8 cellular contexts compared by ENCODE assay signal in the genomic region with DNA sequence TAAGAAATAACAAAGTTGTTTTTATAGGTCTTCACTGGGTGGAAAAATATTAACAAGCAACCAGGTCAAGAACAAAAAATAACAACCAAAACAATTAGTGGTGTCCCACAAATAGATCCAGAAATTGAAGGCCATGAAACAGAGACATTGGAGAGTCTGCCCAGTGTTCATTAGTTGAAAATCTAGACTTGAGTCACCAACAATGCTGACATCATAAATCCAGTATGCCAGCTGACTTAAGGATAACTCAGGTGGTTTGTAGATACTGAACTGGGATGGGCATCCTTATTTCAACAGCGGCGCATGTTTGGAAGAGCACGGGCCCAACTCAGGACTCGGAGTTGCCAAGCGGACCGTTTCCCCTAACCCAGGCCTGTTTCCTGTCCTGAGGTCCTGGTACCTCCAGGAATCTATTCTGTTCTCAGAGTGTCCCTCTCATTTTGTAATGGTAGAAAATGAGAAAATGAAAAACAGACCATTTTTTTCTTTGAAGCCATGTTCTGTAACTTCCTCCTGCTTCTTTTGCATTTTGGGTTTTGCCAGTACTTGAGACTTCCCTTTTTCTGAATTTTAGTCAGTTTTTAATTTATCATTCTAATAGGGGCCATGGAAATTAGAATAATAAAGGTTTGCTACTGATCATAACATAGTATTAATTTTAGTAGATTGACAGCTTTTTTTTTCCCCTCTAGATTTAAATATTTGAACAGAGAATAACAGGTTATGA.
A peak's percentile ranks its signal among the peaks of the same experiment; 100 is the strongest.
DNase-seq lines count a peak whose midpoint lies in the region; ATAC-seq, FAIRE-seq and TF ChIP-seq lines count a peak whose summit lies in the region.

No MANE protein-coding gene starts in this region.

- TF ChIP-seq CTCF in endodermal cell (conservative IDR thresholded peaks at IDR 0.05): no peak

- peak; percentile 65 for DNase-seq in CD1c-positive myeloid dendritic cell (ENCODE audit: extremely low spot score)
- DNase-seq in activated naive CD8-positive, alpha-beta T cell treated with anti-CD3 and anti-CD28 coated beads, Interleukin-2, amount 10 ng/mL, durations not matched to agents 7 days and 5 days: no peak
- no peak for DNase-seq in small intestine
- DNase-seq in endodermal cell: no peak
- DNase-seq in activated CD8-positive, alpha-beta memory T cell treated with anti-CD3 and anti-CD28 coated beads, Interleukin-2, amount 50 U/mL, for 48 hours: no peak
- DNase-seq in aorta: no peak

- no peak for FAIRE-seq in small intestine (lab: Jason Lieb, UNC)

- POLR2A ChIA-PET in activated naive CD8-positive, alpha-beta T cell treated with anti-CD3 and anti-CD28 coated beads, Interleukin-2, amount 10 ng/mL, durations not matched to agents 7 days and 5 days (lab: Charles Lee): interaction anchor here (0.9 to 10.1 kb wide), 2 partner anchors 37 to 62 kb away, joined by 3 to 127 read pairs; no protein-coding TSS in a partner anchor

- H3K4me3 Mint-ChIP-seq in activated naive CD8-positive, alpha-beta T cell treated with anti-CD3 and anti-CD28 coated beads, Interleukin-2, amount 10 ng/mL, durations not matched to agents 7 days and 5 days: peak overlapping the region; percentile 76
- no peak overlapping the region for H3K4me3 Mint-ChIP-seq in endodermal cell

- H3K4me3 ChIP-seq in small intestine (ENCODE audit: low read depth in 1 of 2, low read length in 2 of 2) (no peak overlapping the region), endodermal cell (ENCODE audit: low read length) (no peak overlapping the region), aorta (ENCODE audit: low read length in 2 of 2) (no peak overlapping the region)

- 78 to 94% (median 79%) methylated on average over 6 of the region's 6 CpGs for WGBS in small intestine, 3 donors
- WGBS in endodermal cell (ENCODE audit: insufficient coverage in 1 of 2, insufficient read length in 1 of 2), 2 experiments: 96 to 98% methylated on average over 3 to 6 of the region's 6 CpGs
- WGBS in aorta, 2 donors: 81 to 87% methylated on average over 6 of the region's 6 CpGs

- no peaks in the 10 kb centered on the region for H3K9me3 Mint-ChIP-seq in activated naive CD8-positive, alpha-beta T cell treated with anti-CD3 and anti-CD28 coated beads, Interleukin-2, amount 10 ng/mL, durations not matched to agents 7 days and 5 days
- no peaks in the 10 kb centered on the region for H3K9me3 Mint-ChIP-seq in endodermal cell

- peaks cover 85% of the 10 kb centered on the region for H3K4me1 Mint-ChIP-seq in activated naive CD8-positive, alpha-beta T cell treated with anti-CD3 and anti-CD28 coated beads, Interleukin-2, amount 10 ng/mL, durations not matched to agents 7 days and 5 days
- peaks cover 74% of the 10 kb centered on the region for H3K4me1 Mint-ChIP-seq in endodermal cell

- H3K36me3 Mint-ChIP-seq in activated naive CD8-positive, alpha-beta T cell treated with anti-CD3 and anti-CD28 coated beads, Interleukin-2, amount 10 ng/mL, durations not matched to agents 7 days and 5 days: peaks cover 17% of the 10 kb centered on the region
- peaks cover 2% of the 10 kb centered on the region for H3K36me3 Mint-ChIP-seq in endodermal cell (ENCODE audit: low read depth)

- peak overlapping the region; percentile 91 for H3K27ac Mint-ChIP-seq in activated naive CD8-positive, alpha-beta T cell treated with anti-CD3 and anti-CD28 coated beads, Interleukin-2, amount 10 ng/mL, durations not matched to agents 7 days and 5 days
- H3K27ac Mint-ChIP-seq in endodermal cell: no peak overlapping the region

- H3K9me3 ChIP-seq in small intestine (ENCODE audit: control insufficient read depth, low read depth) (no peaks in the 10 kb centered on the region), endodermal cell (ENCODE audit: control insufficient read depth, low read length) (no peaks in the 10 kb centered on the region), aorta (ENCODE audit: control insufficient read depth, low read length) (no peaks in the 10 kb centered on the region)

- intact Hi-C loops in aorta (cut with DNase I): loop anchor here (10.0 kb wide), 1 partner anchor 119 kb away; no protein-coding TSS in a partner anchor

- H3K9ac ChIP-seq in endodermal cell (ENCODE audit: extremely low read depth, low read length, poor library complexity, severe bottlenecking): no peak overlapping the region

- H3K27me3 Mint-ChIP-seq in activated naive CD8-positive, alpha-beta T cell treated with anti-CD3 and anti-CD28 coated beads, Interleukin-2, amount 10 ng/mL, durations not matched to agents 7 days and 5 days: no peaks in the 10 kb centered on the region
- no peaks in the 10 kb centered on the region for H3K27me3 Mint-ChIP-seq in endodermal cell (ENCODE audit: insufficient read depth)

- H3K36me3 ChIP-seq in small intestine (ENCODE audit: control insufficient read depth in 2 of 2, insufficient read depth in 2 of 2, low read length in 2 of 2): no peaks in the 10 kb centered on the region
- peaks cover 4% of the 10 kb centered on the region for H3K36me3 ChIP-seq in endodermal cell (ENCODE audit: control insufficient read depth, insufficient read depth, low read length)
- H3K36me3 ChIP-seq in aorta (ENCODE audit: control insufficient read depth in 1 of 2, insufficient read depth in 2 of 2, low read length in 1 of 2): no peaks in the 10 kb centered on the region

- ATAC-seq in GM21367 (IDR thresholded peaks at IDR 0.05; ENCODE audit: unreplicated experiment) (peak; percentile 3), HG03521 (IDR thresholded peaks at IDR 0.05; ENCODE audit: unreplicated experiment) (peak; percentile 3), aorta (ENCODE audit: low FRiP score) (no peak)
- ATAC-seq in activated naive CD8-positive, alpha-beta T cell treated with anti-CD3 and anti-CD28 coated beads, Interleukin-2, amount 10 ng/mL, durations not matched to agents 7 days and 5 days (ENCODE audit: low read depth): no peak

- H3K27ac ChIP-seq in small intestine (ENCODE audit: low read depth in 1 of 2, low read length in 1 of 2): peak overlapping the region; percentile 65 to 74
- no peak overlapping the region for H3K27ac ChIP-seq in endodermal cell (ENCODE audit: low read depth, low read length)
- H3K27ac ChIP-seq in aorta (ENCODE audit: low read depth in 1 of 2, low read length in 2 of 2): no peak overlapping the region

- no peaks in the 10 kb centered on the region for H3K27me3 ChIP-seq in small intestine (ENCODE audit: control insufficient read depth in 2 of 2, insufficient read depth in 2 of 2, low read length in 2 of 2)
- H3K27me3 ChIP-seq in endodermal cell (ENCODE audit: control insufficient read depth, insufficient read depth, low read length, poor library complexity, severe bottlenecking): no peaks in the 10 kb centered on the region
- H3K27me3 ChIP-seq in aorta (ENCODE audit: control insufficient read depth in 1 of 2, insufficient read depth in 2 of 2, low read length in 1 of 2): no peaks in the 10 kb centered on the region

- peaks cover 2 to 21% of the 10 kb centered on the region in 2 donors for H3K4me1 ChIP-seq in small intestine (ENCODE audit: control insufficient read depth in 2 of 2, insufficient read depth in 1 of 2, low read depth in 1 of 2, low read length in 1 of 2)
- peaks cover 34% of the 10 kb centered on the region for H3K4me1 ChIP-seq in endodermal cell (ENCODE audit: control insufficient read depth, insufficient read depth, low read length)
- peaks cover 2 to 9% of the 10 kb centered on the region in 2 donors for H3K4me1 ChIP-seq in aorta (ENCODE audit: control insufficient read depth in 1 of 2, insufficient read depth in 2 of 2, low read length in 2 of 2)

Comparison
In these comparisons a context has a peak if more than half of its experiments do, and no peak if none do; other contexts are left out.
1. ATAC-seq: peak in GM21367 (single experiment) and HG03521 (single experiment); none in activated naive CD8-positive, alpha-beta T cell treated with anti-CD3 and anti-CD28 coated beads, Interleukin-2, amount 10 ng/mL, durations not matched to agents 7 days and 5 days (single experiment) and aorta (single experiment).
2. H3K27ac ChIP-seq: peak in small intestine (2 of 2); none in endodermal cell (single experiment) and aorta (0 of 2).